Comparison of ENCODE assay signal across 33 cellular contexts in the genomic region with DNA sequence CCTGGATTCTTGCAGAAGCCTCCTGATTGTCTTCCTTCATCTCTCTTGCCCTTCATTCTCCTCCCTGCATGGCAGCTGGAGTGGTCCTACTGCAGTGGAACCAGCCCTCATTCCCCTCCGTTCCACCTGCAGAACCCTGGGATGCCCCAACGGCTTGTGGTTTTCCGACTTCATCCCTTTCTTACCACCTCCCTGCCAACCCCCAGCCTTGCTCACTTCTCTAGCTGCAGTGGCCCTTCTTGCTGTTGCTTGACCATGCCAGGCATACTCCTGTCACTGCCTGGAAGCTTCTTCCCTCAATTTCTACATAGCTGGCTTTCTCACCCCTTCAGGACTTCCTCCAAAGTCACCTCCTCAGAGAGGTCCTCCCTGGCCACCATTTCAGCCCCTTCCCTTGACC.
"Had no signal": no experiment of that assay in that cellular context is flagged by ENCODE, and none has a peak within 500 bp of the region (broad histone marks: within the 10 kb centered on the region; RNA-seq: fewer than 3 reads in every experiment).

No MANE protein-coding gene starts in this region.

- H3K4me3 ChIP-seq: esophagus squamous epithelium, gastroesophageal sphincter, heart right ventricle had no signal

- FAIRE-seq: astrocyte, bronchial epithelial cell, colon, endometrium, endothelial cell of umbilical vein had no signal

- ATAC-seq: activated CD4-positive, CD25-positive, alpha-beta regulatory T cell treated with anti-CD3 and anti-CD28 coated beads, Interleukin-2, amount 50 U/mL, for 24 hours; activated CD8-positive, alpha-beta memory T cell treated with anti-CD3 and anti-CD28 coated beads, Interleukin-2, amount 10 ng/mL, durations not matched to agents 7 days and 5 days; activated CD8-positive, alpha-beta T cell treated with anti-CD3 and anti-CD28 coated beads, Interleukin-2, amount 10 ng/mL, durations not matched to agents 7 days and 5 days; gastroesophageal sphincter; heart right ventricle; T-helper 17 cell had no signal

- H3K9me3 ChIP-seq: esophagus squamous epithelium, gastroesophageal sphincter, heart right ventricle had no signal

- H3K27me3 ChIP-seq: brain microvascular endothelial cell, esophagus squamous epithelium, gastroesophageal sphincter, heart right ventricle had no signal

- H3K4me1 ChIP-seq: esophagus squamous epithelium, gastroesophageal sphincter, heart right ventricle had no signal

- H3K27ac ChIP-seq: brain microvascular endothelial cell, epithelial cell of prostate, esophagus squamous epithelium, gastroesophageal sphincter, heart right ventricle, WERI-Rb-1 had no signal

- H3K36me3 ChIP-seq: brain microvascular endothelial cell, WERI-Rb-1 had no signal

- DNase-seq: activated B cell treated with CpG ODN at 0.5 μM for 24 hours; activated CD4-positive, alpha-beta memory T cell treated with anti-CD3 and anti-CD28 coated beads for 36 hours; activated CD4-positive, alpha-beta T cell treated with anti-CD3 and anti-CD28 coated beads for 48 hours; activated CD8-positive, alpha-beta memory T cell treated with anti-CD3 and anti-CD28 coated beads, Interleukin-2, amount 10 ng/mL, durations not matched to agents 7 days and 5 days; activated CD8-positive, alpha-beta memory T cell treated with anti-CD3 and anti-CD28 coated beads, Interleukin-2, amount 50 U/mL, for 4 hours; activated CD8-positive, alpha-beta T cell treated with anti-CD3 and anti-CD28 coated beads, Interleukin-2, amount 10 ng/mL, durations not matched to agents 7 days and 5 days; activated effector memory CD4-positive, alpha-beta T cell treated with Interleukin-2 at 50 U/mL for 16 hours; activated gamma-delta T cell treated with Interleukin-2 at 50 U/mL for 16 hours; activated naive CD4-positive, alpha-beta T cell treated with anti-CD3 and anti-CD28 coated beads, Interleukin-2, amount 50 U/mL, for 16 hours; activated naive CD4-positive, alpha-beta T cell treated with Interleukin-2 at 50 U/mL for 16 hours; activated T-cell treated with anti-CD3 and anti-CD28 coated beads, Interleukin-2, amount 50 U/mL, for 1 hour; activated T-cell treated with anti-CD3 and anti-CD28 coated beads, Interleukin-2, amount 50 U/mL, for 48 hours; amniotic stem cell; anterior cingulate cortex; brain microvascular endothelial cell; cortex of kidney; dermis blood vessel endothelial cell; effector CD8-positive, alpha-beta T cell; esophagus squamous epithelium; foreskin melanocyte; heart right ventricle; T-helper 1 cell; T-helper 17 cell; T1000; WERI-Rb-1 had no signal
